In genomic region chr16:26281681-26282080, GRCh38 we compare ENCODE assay signal across 29 cellular contexts.
"Had no signal": no experiment of that assay in that cellular context is flagged by ENCODE, and none has a peak within 500 bp of the region (broad histone marks: within the 10 kb centered on the region; RNA-seq: fewer than 3 reads in every experiment).

No MANE protein-coding gene starts in this region.

- H3K9me3 Mint-ChIP-seq: activated T-cell treated with anti-CD3 and anti-CD28 coated beads, Interleukin-2, amount 50 U/mL, for 4 hours; activated T-helper 17 cell treated with anti-CD3 and anti-CD28 coated beads, Interleukin-2, amount 50 U/mL, for 72 hours; central memory CD8-positive, alpha-beta T cell; T-helper 1 cell treated with Interleukin-12 subunit alpha and Interleukin-12 subunit beta and Interleukin-4 antibody, amounts not matched to agents 30 μg/mL and 1 μg/mL, for 36 hours had no signal

- H3K4me1 ChIP-seq: breast epithelium, gastroesophageal sphincter, left lung, lower lobe of right lung, right lobe of liver, upper lobe of left lung had no signal

- H3K9ac ChIP-seq: SK-N-SH had no signal

- H3K4me2 ChIP-seq: SK-N-SH had no signal

- H3K36me3 Mint-ChIP-seq: activated CD4-positive, alpha-beta memory T cell treated with anti-CD3 and anti-CD28 coated beads for 36 hours; activated naive CD4-positive, alpha-beta T cell treated with anti-CD3 and anti-CD28 coated beads, Interleukin-2, amount 50 U/mL, for 24 hours; mesothelial cell of epicardium; naive B cell had no signal

- H3K9me3 ChIP-seq: ovary, right lobe of liver, SK-N-SH, upper lobe of left lung had no signal

- H3K27me3 Mint-ChIP-seq: activated CD4-positive, alpha-beta T cell treated with anti-CD3 and anti-CD28 coated beads, Interleukin-2, amount 10 ng/mL, durations not matched to agents 24 days and 14 days; activated naive CD8-positive, alpha-beta T cell treated with anti-CD3 and anti-CD28 coated beads, Interleukin-2, amount 50 U/mL, for 24 hours; activated T-helper 17 cell treated with anti-CD3 and anti-CD28 coated beads, Interleukin-2, amount 50 U/mL, for 72 hours; central memory CD8-positive, alpha-beta T cell; dendritic cell treated with granulocyte-macrophage colony-stimulating factor and Interleukin-4, amounts not matched to agents 40 ng/mL and 50 ng/mL, for 4 days had no signal

- H3K27me3 ChIP-seq: breast epithelium, gastroesophageal sphincter, left lung, ovary, right lobe of liver, upper lobe of left lung had no signal

- H3K36me3 ChIP-seq: breast epithelium, gastroesophageal sphincter, left lung, lower lobe of right lung, ovary, right lobe of liver, upper lobe of left lung had no signal

- H3K4me3 Mint-ChIP-seq: activated CD4-positive, alpha-beta memory T cell treated with anti-CD3 and anti-CD28 coated beads for 36 hours; activated CD4-positive, alpha-beta T cell treated with anti-CD3 and anti-CD28 coated beads, Interleukin-2, amount 10 ng/mL, durations not matched to agents 24 days and 14 days; activated naive CD4-positive, alpha-beta T cell treated with anti-CD3 and anti-CD28 coated beads, Interleukin-2, amount 50 U/mL, for 24 hours; activated naive CD8-positive, alpha-beta T cell treated with anti-CD3 and anti-CD28 coated beads, Interleukin-2, amount 50 U/mL, for 24 hours; activated T-cell treated with anti-CD3 and anti-CD28 coated beads, Interleukin-2, amount 50 U/mL, for 4 hours; activated T-helper 17 cell treated with anti-CD3 and anti-CD28 coated beads, Interleukin-2, amount 50 U/mL, for 72 hours; central memory CD8-positive, alpha-beta T cell; dendritic cell treated with granulocyte-macrophage colony-stimulating factor and Interleukin-4, amounts not matched to agents 40 ng/mL and 50 ng/mL, for 4 days; mesothelial cell of epicardium; naive B cell; stimulated activated naive CD8-positive, alpha-beta T cell treated with anti-CD3 and anti-CD28 coated beads, Interleukin-15, Interleukin-2, amounts not matched to agents 100 ng/mL and 50 ng/mL, for 24 hours; T-helper 1 cell treated with Interleukin-12 subunit alpha and Interleukin-12 subunit beta and Interleukin-4 antibody, amounts not matched to agents 30 μg/mL and 1 μg/mL, for 36 hours had no signal

- H3K4me1 Mint-ChIP-seq: activated CD4-positive, alpha-beta T cell treated with anti-CD3 and anti-CD28 coated beads, Interleukin-2, amount 10 ng/mL, durations not matched to agents 24 days and 14 days; activated naive CD4-positive, alpha-beta T cell treated with anti-CD3 and anti-CD28 coated beads, Interleukin-2, amount 50 U/mL, for 24 hours; activated naive CD8-positive, alpha-beta T cell treated with anti-CD3 and anti-CD28 coated beads, Interleukin-2, amount 50 U/mL, for 24 hours; activated T-helper 17 cell treated with anti-CD3 and anti-CD28 coated beads, Interleukin-2, amount 50 U/mL, for 72 hours; central memory CD8-positive, alpha-beta T cell; naive B cell had no signal

- H3K4me3 ChIP-seq: breast epithelium, gastroesophageal sphincter, left lung, lower lobe of right lung, ovary, right lobe of liver, upper lobe of left lung had no signal

- H3K27ac ChIP-seq: breast epithelium, epithelial cell of prostate, gastroesophageal sphincter, left lung, lower lobe of right lung, ovary, right lobe of liver, upper lobe of left lung, VCaP had no signal

- H3K9me2 ChIP-seq: SK-N-SH had no signal

- H3K27ac Mint-ChIP-seq: activated CD4-positive, alpha-beta memory T cell treated with anti-CD3 and anti-CD28 coated beads for 36 hours; activated CD4-positive, alpha-beta T cell treated with anti-CD3 and anti-CD28 coated beads, Interleukin-2, amount 10 ng/mL, durations not matched to agents 24 days and 14 days; activated naive CD4-positive, alpha-beta T cell treated with anti-CD3 and anti-CD28 coated beads, Interleukin-2, amount 50 U/mL, for 24 hours; activated naive CD8-positive, alpha-beta T cell treated with anti-CD3 and anti-CD28 coated beads, Interleukin-2, amount 50 U/mL, for 24 hours; activated T-helper 17 cell treated with anti-CD3 and anti-CD28 coated beads, Interleukin-2, amount 50 U/mL, for 72 hours; dendritic cell treated with granulocyte-macrophage colony-stimulating factor and Interleukin-4, amounts not matched to agents 40 ng/mL and 50 ng/mL, for 4 days; mesothelial cell of epicardium; naive B cell; progenitor cell of endocrine pancreas; stimulated activated naive CD8-positive, alpha-beta T cell treated with anti-CD3 and anti-CD28 coated beads, Interleukin-15, Interleukin-2, amounts not matched to agents 100 ng/mL and 50 ng/mL, for 24 hours; T-helper 1 cell treated with Interleukin-12 subunit alpha and Interleukin-12 subunit beta and Interleukin-4 antibody, amounts not matched to agents 30 μg/mL and 1 μg/mL, for 36 hours had no signal

- DNase-seq: activated CD4-positive, alpha-beta memory T cell treated with anti-CD3 and anti-CD28 coated beads for 36 hours; activated CD4-positive, alpha-beta T cell treated with anti-CD3 and anti-CD28 coated beads, Interleukin-2, amount 10 ng/mL, durations not matched to agents 24 days and 14 days; activated naive CD8-positive, alpha-beta T cell treated with anti-CD3 and anti-CD28 coated beads, Interleukin-2, amount 50 U/mL, for 24 hours; activated T-cell treated with anti-CD3 and anti-CD28 coated beads, Interleukin-2, amount 50 U/mL, for 4 hours; amygdala; effector CD4-positive, alpha-beta T cell; hippocampal formation; left lung; lower lobe of right lung; naive B cell; ovary; right lobe of liver; SK-N-SH; stimulated activated CD4-positive, alpha-beta T cell treated with anti-CD3 and anti-CD28 coated beads, Interleukin-2, amount 100 ng/mL, for 48 hours; SW 1271; T-helper 9 cell; upper lobe of left lung had no signal
